Comparison of ENCODE assay signal across 12 cellular contexts in genomic region chr14:80425686-80426085, GRCh38.
DNase-seq lines count a peak whose midpoint lies in the region; ATAC-seq and TF ChIP-seq lines count a peak whose summit lies in the region.
"Had no signal": no experiment of that assay in that cellular context is flagged by ENCODE, and none has a peak within 500 bp of the region (broad histone marks: within the 10 kb centered on the region; RNA-seq: fewer than 3 reads in every experiment).

No MANE protein-coding gene starts in this region.

- H3K27ac ChIP-seq in HEK293 (ENCODE audit: extremely low read depth, low read depth, low read length): no peak overlapping the region
- no peak overlapping the region for H3K27ac ChIP-seq in foreskin keratinocyte
- H3K27ac ChIP-seq in CD8-positive, alpha-beta memory T cell (ENCODE audit: low read depth, low read length): no peak overlapping the region

- peak overlapping the region in 1 of 8 donors; percentile 11 for H3K27ac Mint-ChIP-seq in CD8-positive, alpha-beta memory T cell
- H3K27ac Mint-ChIP-seq: activated naive CD4-positive, alpha-beta T cell treated with anti-CD3 and anti-CD28 coated beads, Interleukin-2, amount 50 U/mL, for 24 hours had no signal

- DNase-seq in SW480 (ENCODE audit: low spot score): peak; percentile 39
- peak; percentile 86 to 96 for DNase-seq in foreskin keratinocyte
- no peak for DNase-seq in iPS-NIHi11 (ENCODE audit: low spot score)
- no peak for DNase-seq in stimulated activated naive CD8-positive, alpha-beta T cell treated with anti-CD3 and anti-CD28 coated beads, Interleukin-15, Interleukin-2, amounts not matched to agents 100 U/mL and 50 U/mL, for 24 hours
- DNase-seq in CD8-positive, alpha-beta memory T cell: no peak
- DNase-seq: activated CD4-positive, alpha-beta T cell treated with anti-CD3 and anti-CD28 coated beads for 48 hours; foreskin melanocyte; NCI-H2107; stimulated activated CD4-positive, alpha-beta T cell treated with anti-CD3 and anti-CD28 coated beads, Interleukin-4, amount 100 ng/mL, for 1 hour had no signal

- peak; percentile 99 for ATAC-seq in foreskin keratinocyte
- ATAC-seq in stimulated activated naive CD8-positive, alpha-beta T cell treated with anti-CD3 and anti-CD28 coated beads, Interleukin-15, Interleukin-2, amounts not matched to agents 100 U/mL and 50 U/mL, for 24 hours: no peak

- CTCF ChIA-PET in HEK293 (lab: Yijun Ruan, JAX): no interaction called here
- CTCF ChIA-PET in CD8-positive, alpha-beta memory T cell (lab: Charles Lee): no interaction called here

- H3K36me3 ChIP-seq in HEK293 (ENCODE audit: control insufficient read depth in 2 of 2, insufficient read depth in 1 of 2, low read length in 2 of 2): no peaks in the 10 kb centered on the region
- H3K36me3 ChIP-seq in skeletal muscle satellite cell (ENCODE audit: insufficient read depth, low read length): no peaks in the 10 kb centered on the region
- H3K36me3 ChIP-seq in CD8-positive, alpha-beta memory T cell (ENCODE audit: insufficient read depth, low read length): no peaks in the 10 kb centered on the region

- H3K9me3 ChIP-seq in HEK293 (ENCODE audit: control insufficient read depth, insufficient read depth, low read depth, low read length) (no peaks in the 10 kb centered on the region), skeletal muscle satellite cell (replicated peaks; ENCODE audit: low read length) (no peaks in the 10 kb centered on the region)
- H3K9me3 ChIP-seq in CD8-positive, alpha-beta memory T cell (ENCODE audit: low read length): no peaks in the 10 kb centered on the region

- H3K27me3 ChIP-seq in foreskin keratinocyte (no peaks in the 10 kb centered on the region), skeletal muscle satellite cell (ENCODE audit: control insufficient read depth, insufficient read depth, low read length) (no peaks in the 10 kb centered on the region)
- H3K27me3 ChIP-seq in CD8-positive, alpha-beta memory T cell (ENCODE audit: insufficient read depth, low read length, poor library complexity, severe bottlenecking): no peaks in the 10 kb centered on the region

- H3K4me1 ChIP-seq in HEK293 (ENCODE audit: control insufficient read depth, insufficient read depth, low read length) (no peaks in the 10 kb centered on the region), foreskin keratinocyte (peaks cover 18% of the 10 kb centered on the region), skeletal muscle satellite cell (ENCODE audit: control insufficient read depth, insufficient read depth, low read length) (peaks cover 11% of the 10 kb centered on the region)
- H3K4me1 ChIP-seq in CD8-positive, alpha-beta memory T cell (ENCODE audit: insufficient read depth, low read length): no peaks in the 10 kb centered on the region

- no peaks in the 10 kb centered on the region for H3K4me1 Mint-ChIP-seq in CD8-positive, alpha-beta memory T cell
- H3K4me1 Mint-ChIP-seq: activated naive CD4-positive, alpha-beta T cell treated with anti-CD3 and anti-CD28 coated beads, Interleukin-2, amount 50 U/mL, for 24 hours had no signal

- POLR2A ChIA-PET in HEK293 (lab: Yijun Ruan, JAX): no interaction called here
- POLR2A ChIA-PET in CD8-positive, alpha-beta memory T cell (lab: Charles Lee): no interaction called here

- no peak overlapping the region for H3K4me3 Mint-ChIP-seq in CD8-positive, alpha-beta memory T cell
- H3K4me3 Mint-ChIP-seq: activated naive CD4-positive, alpha-beta T cell treated with anti-CD3 and anti-CD28 coated beads, Interleukin-2, amount 50 U/mL, for 24 hours had no signal

- H3K4me3 ChIP-seq in HEK293 (ENCODE audit: low read depth, low read length) (no peak overlapping the region), skeletal muscle satellite cell (ENCODE audit: low read length) (no peak overlapping the region)
- H3K4me3 ChIP-seq in CD8-positive, alpha-beta memory T cell (ENCODE audit: low read length): no peak overlapping the region

- TF ChIP-seq CTCF in HEK293 (tag by site-specific recombination; IDR thresholded peaks at IDR 0.05) (no peak), foreskin keratinocyte (conservative IDR thresholded peaks at IDR 0.05) (no peak)

- no peak overlapping the region for H3K9ac ChIP-seq in skeletal muscle satellite cell (ENCODE audit: low read depth, low read length)

- peak overlapping the region; percentile 12 for H3K4me2 ChIP-seq in skeletal muscle satellite cell (ENCODE audit: low read length)

- H3K36me3 Mint-ChIP-seq in CD8-positive, alpha-beta memory T cell: no peaks in the 10 kb centered on the region
- H3K36me3 Mint-ChIP-seq: activated naive CD4-positive, alpha-beta T cell treated with anti-CD3 and anti-CD28 coated beads, Interleukin-2, amount 50 U/mL, for 24 hours had no signal

- peaks cover 0 to 4% (median 0%) of the 10 kb centered on the region in 5 donors for H3K9me3 Mint-ChIP-seq in CD8-positive, alpha-beta memory T cell
- H3K9me3 Mint-ChIP-seq: activated naive CD4-positive, alpha-beta T cell treated with anti-CD3 and anti-CD28 coated beads, Interleukin-2, amount 50 U/mL, for 24 hours had no signal

- no peaks in the 10 kb centered on the region for H3K27me3 Mint-ChIP-seq in CD8-positive, alpha-beta memory T cell
- H3K27me3 Mint-ChIP-seq: activated naive CD4-positive, alpha-beta T cell treated with anti-CD3 and anti-CD28 coated beads, Interleukin-2, amount 50 U/mL, for 24 hours had no signal

TF ChIP-seq in HEK293, 187 proteins besides CTCF, POLR2A, EP300 and RAD21:
- TF ChIP-seq ZNF645 (tag by site-specific recombination; IDR thresholded peaks at IDR 0.05) (no peak), HIC1 (tag by site-specific recombination; IDR thresholded peaks at IDR 0.05) (peak; percentile 54)

Comparison
In these comparisons a context has a peak if more than half of its experiments do, and no peak if none do; other contexts are left out.
1. DNase-seq: peak in SW480 (single experiment) and foreskin keratinocyte (2 of 2); none in iPS-NIHi11 (single experiment), stimulated activated naive CD8-positive, alpha-beta T cell treated with anti-CD3 and anti-CD28 coated beads, Interleukin-15, Interleukin-2, amounts not matched to agents 100 U/mL and 50 U/mL, for 24 hours (single experiment) and CD8-positive, alpha-beta memory T cell (0 of 5).